Comparison of ENCODE assay signal across 13 cellular contexts in genomic region chr1:100631015-100631521, GRCh38.
DNase-seq lines count a peak whose midpoint lies in the region; ATAC-seq, FAIRE-seq and TF ChIP-seq lines count a peak whose summit lies in the region.
"Had no signal": no experiment of that assay in that cellular context is flagged by ENCODE, and none has a peak within 500 bp of the region (broad histone marks: within the 10 kb centered on the region; RNA-seq: fewer than 3 reads in every experiment).

No MANE protein-coding gene starts in this region.

- ATAC-seq in K562 = no peak
- no peak for ATAC-seq in aorta (ENCODE audit: low FRiP score)
- ATAC-seq: effector memory CD8-positive, alpha-beta T cell; left lobe of liver; stimulated activated naive B cell treated with anti-CD40 and anti-IgM and Interleukin-4, amounts not matched to agents 10 μg/mL and 1 μg/mL and 100 μg/mL, for 72 hours; T-cell had no signal

- POLR2A ChIA-PET in K562 (lab: Yijun Ruan, JAX) = no interaction called here

- CTCF ChIA-PET in K562 (lab: Yijun Ruan, JAX; ENCODE audit: low intra/inter-chr PET ratio) = no interaction called here

- peaks cover 39% of the 10 kb centered on the region for H3K4me1 Mint-ChIP-seq in osteocyte (ENCODE audit: unreplicated experiment)
- H3K4me1 Mint-ChIP-seq: stimulated activated naive B cell treated with anti-CD40 and anti-IgM and Interleukin-4, amounts not matched to agents 10 μg/mL and 1 μg/mL and 100 μg/mL, for 72 hours had no signal

- H3K4me3 Mint-ChIP-seq in osteocyte (ENCODE audit: unreplicated experiment) = no peak overlapping the region
- H3K4me3 Mint-ChIP-seq: effector memory CD8-positive, alpha-beta T cell; stimulated activated naive B cell treated with anti-CD40 and anti-IgM and Interleukin-4, amounts not matched to agents 10 μg/mL and 1 μg/mL and 100 μg/mL, for 72 hours; T-cell had no signal

- BruUV-seq in K562 (replicated peaks; lab: Mats Ljungman, UMichigan) = no TSS peak

- in situ Hi-C loops in K562 (cut with MboI) = no loop called here

- TF ChIP-seq CTCF in NB4 (IDR thresholded peaks at IDR 0.05; ENCODE audit: low read depth, low read length) = no peak
- no peak for TF ChIP-seq CTCF in K562 (IDR thresholded peaks at IDR 0.05 in 2 of 3, conservative IDR thresholded peaks at IDR 0.05 in 1 of 3; ENCODE audit: insufficient read depth in 2 of 3, low read depth in 1 of 3, low read length in 3 of 3)
- no peak for TF ChIP-seq CTCF in osteocyte (IDR thresholded peaks at IDR 0.05)
- no peak for TF ChIP-seq CTCF in kidney (IDR thresholded peaks at IDR 0.05; ENCODE audit: borderline replicate concordance, extremely low read depth, insufficient read depth)

- H3K36me3 ChIP-seq in K562 (ENCODE audit: control insufficient read depth, insufficient read depth, low read length) (no peaks in the 10 kb centered on the region), aorta (ENCODE audit: control insufficient read depth in 1 of 2, insufficient read depth in 2 of 2, low read length in 1 of 2) (no peaks in the 10 kb centered on the region), kidney (ENCODE audit: control insufficient read depth in 1 of 2, insufficient read depth in 2 of 2, low read length in 2 of 2) (no peaks in the 10 kb centered on the region)

- H3K9ac ChIP-seq in K562 (ENCODE audit: insufficient read depth in 1 of 2, low read depth in 2 of 2, low read length in 2 of 2) = no peak overlapping the region
- H3K9ac ChIP-seq in kidney (ENCODE audit: low read length in 2 of 2) = no peak overlapping the region

- no peak for TF ChIP-seq RAD21 in K562 (CRISPR knock-in tag; conservative IDR thresholded peaks at IDR 0.05 in 1 of 2, IDR thresholded peaks at IDR 0.05 in 1 of 2)

- H3K27ac ChIP-seq in K562 (ENCODE audit: extremely low read depth, low read depth, low read length) = no peak overlapping the region
- H3K27ac ChIP-seq in aorta (ENCODE audit: low read depth in 1 of 2, low read length in 2 of 2) = no peak overlapping the region
- no peak overlapping the region for H3K27ac ChIP-seq in kidney (ENCODE audit: low read depth in 2 of 2, low read length in 2 of 2)
- H3K27ac ChIP-seq: skin epidermis had no signal

- H4K20me1 ChIP-seq in K562 (replicated peaks; ENCODE audit: control insufficient read depth, insufficient read depth, low read length) = no peaks in the 10 kb centered on the region

- TF ChIP-seq POLR2A in NB4 (IDR thresholded peaks at IDR 0.05; ENCODE audit: extremely low read depth, insufficient read length) (no peak), K562 (conservative IDR thresholded peaks at IDR 0.05) (no peak)

- no peaks in the 10 kb centered on the region for H3K4me1 ChIP-seq in K562 (replicated peaks in 1 of 2; ENCODE audit: control insufficient read depth in 2 of 2, insufficient read depth in 2 of 2, low read length in 2 of 2)
- peaks cover 0 to 4% of the 10 kb centered on the region in 2 donors for H3K4me1 ChIP-seq in aorta (ENCODE audit: control insufficient read depth in 1 of 2, insufficient read depth in 2 of 2, low read length in 2 of 2)
- peaks cover 10 to 21% of the 10 kb centered on the region in 2 donors for H3K4me1 ChIP-seq in kidney (ENCODE audit: control insufficient read depth in 1 of 2, insufficient read depth in 1 of 2, low read depth in 1 of 2, low read length in 2 of 2)

- no peak overlapping the region for H3K4me2 ChIP-seq in K562 (ENCODE audit: insufficient read depth, low read length)

- H3K79me2 ChIP-seq in K562 (ENCODE audit: control insufficient read depth, insufficient read depth, low read length) = no peaks in the 10 kb centered on the region

- WGBS in K562 (ENCODE audit: insufficient coverage, low coverage, missing lambda C conversion rate) = 8% methylated on average over 4 of the region's 4 CpGs
- WGBS in aorta, 2 donors = 90 to 92% methylated on average over 4 of the region's 4 CpGs

- peaks cover 3% of the 10 kb centered on the region for H3K9me3 Mint-ChIP-seq in osteocyte (ENCODE audit: unreplicated experiment)
- H3K9me3 Mint-ChIP-seq: effector memory CD8-positive, alpha-beta T cell; T-cell had no signal

- TF ChIP-seq EP300 in K562 (IDR thresholded peaks at IDR 0.05; ENCODE audit: low read length) = no peak

- FAIRE-seq in K562 (lab: Jason Lieb, UNC) = no peak
- no peak for FAIRE-seq in kidney (lab: Jason Lieb, UNC)

- H3K27ac Mint-ChIP-seq in osteocyte (ENCODE audit: unreplicated experiment) = peak overlapping the region; percentile 42
- H3K27ac Mint-ChIP-seq: effector memory CD8-positive, alpha-beta T cell; stimulated activated naive B cell treated with anti-CD40 and anti-IgM and Interleukin-4, amounts not matched to agents 10 μg/mL and 1 μg/mL and 100 μg/mL, for 72 hours; T-cell had no signal

- no peaks in the 10 kb centered on the region; a peak in 1 of 5 replicates for H3K27me3 ChIP-seq in K562 (ENCODE audit: control insufficient read depth in 2 of 2, insufficient read depth in 2 of 2, low read length in 2 of 2)
- H3K27me3 ChIP-seq in aorta (ENCODE audit: control insufficient read depth in 1 of 2, insufficient read depth in 2 of 2, low read length in 1 of 2) = no peaks in the 10 kb centered on the region

- no peaks in the 10 kb centered on the region for H3K36me3 Mint-ChIP-seq in osteocyte (ENCODE audit: unreplicated experiment)
- H3K36me3 Mint-ChIP-seq: stimulated activated naive B cell treated with anti-CD40 and anti-IgM and Interleukin-4, amounts not matched to agents 10 μg/mL and 1 μg/mL and 100 μg/mL, for 72 hours; T-cell had no signal

- H3K27me3 Mint-ChIP-seq in osteocyte (ENCODE audit: unreplicated experiment) = no peaks in the 10 kb centered on the region
- H3K27me3 Mint-ChIP-seq: stimulated activated naive B cell treated with anti-CD40 and anti-IgM and Interleukin-4, amounts not matched to agents 10 μg/mL and 1 μg/mL and 100 μg/mL, for 72 hours had no signal

- H3K9me3 ChIP-seq in K562 (replicated peaks; ENCODE audit: control insufficient read depth, insufficient read depth, low read depth, low read length) = no peaks in the 10 kb centered on the region
- H3K9me3 ChIP-seq in aorta (ENCODE audit: control insufficient read depth, low read length) = no peaks in the 10 kb centered on the region
- H3K9me3 ChIP-seq in kidney (ENCODE audit: control insufficient read depth in 1 of 2, low read length in 2 of 2) = no peaks in the 10 kb centered on the region

- intact Hi-C loops in K562 (cut with micrococcal nuclease) (no loop called here), aorta (cut with DNase I) (no loop called here), kidney (cut with DNase I) (no loop called here)

- no peaks in the 10 kb centered on the region for H3K9me1 ChIP-seq in K562 (ENCODE audit: control insufficient read depth, insufficient read depth, low read length)

- H3K4me3 ChIP-seq in NB4 (ENCODE audit: low read depth, low read length) = no peak overlapping the region
- H3K4me3 ChIP-seq in K562 = no peak overlapping the region
- H3K4me3 ChIP-seq in aorta (ENCODE audit: low read length in 2 of 2) = no peak overlapping the region
- no peak overlapping the region for H3K4me3 ChIP-seq in kidney (ENCODE audit: low read length in 2 of 2)
- H3K4me3 ChIP-seq: skin epidermis had no signal

- peak; percentile 81 for DNase-seq in GM04503 (ENCODE audit: low read depth)
- DNase-seq in NB4 (ENCODE audit: low read depth) = peak; percentile 73
- DNase-seq in K562 (ENCODE audit: extremely low read depth in 1 of 4, low spot score in 3 of 4) = no peak
- DNase-seq in osteocyte (ENCODE audit: extremely low spot score, unreplicated experiment) = no peak
- DNase-seq in aorta = no peak
- no peak for DNase-seq in NCI-H1048 (lab: John Stamatoyannopoulos, UW)
- DNase-seq in kidney = no peak
- DNase-seq: effector memory CD8-positive, alpha-beta T cell; NCI-H1930; stimulated activated naive B cell treated with anti-CD40 and anti-IgM and Interleukin-4, amounts not matched to agents 10 μg/mL and 1 μg/mL and 100 μg/mL, for 72 hours; T-cell had no signal

- no peak overlapping the region for H2AFZ ChIP-seq in K562 (ENCODE audit: low read depth, low read length)

TF ChIP-seq in K562, 482 proteins besides CTCF, POLR2A, EP300 and RAD21:
- TF ChIP-seq CEBPG (CRISPR knock-in tag; IDR thresholded peaks at IDR 0.05) (no peak), CEBPG (tag; conservative IDR thresholded peaks at IDR 0.05 in 1 of 2, IDR thresholded peaks at IDR 0.05 in 1 of 2) (peak; percentile 46 to 77; a peak in 3 of 4 replicates), HES1 (IDR thresholded peaks at IDR 0.05; ENCODE audit: low read depth) (0 out of 2 replicates have a peak, but pooled peaks have one; percentile 29), RNF219 (CRISPR knock-in tag; IDR thresholded peaks at IDR 0.05) (no peak), CTBP1 (IDR thresholded peaks at IDR 0.05; ENCODE audit: borderline replicate concordance) (0 out of 2 replicates have a peak, but pooled peaks have one; percentile 20)

Comparison
In these comparisons a context has a peak if more than half of its experiments do, and no peak if none do; other contexts are left out.
1. DNase-seq: peak in GM04503 (single experiment) and NB4 (single experiment); none in K562 (0 of 4), osteocyte (single experiment), aorta (0 of 2), NCI-H1048 (single experiment) and kidney (single experiment).